In genomic region chr6:27752038-27752885, GRCh38 we compare ENCODE assay signal across 8 cellular contexts.
DNase-seq lines count a peak whose midpoint lies in the region; ATAC-seq and TF ChIP-seq lines count a peak whose summit lies in the region.

No MANE protein-coding gene starts in this region.

- peak overlapping the region; percentile 70 for H3K4me2 ChIP-seq in hepatocyte

- peak overlapping the region; percentile 16 for H3K9ac ChIP-seq in rectal smooth muscle tissue (ENCODE audit: low read length)

- TF ChIP-seq CTCF in hepatocyte (IDR thresholded peaks at IDR 0.05; ENCODE audit: poor library complexity) = peak; percentile 78

- WGBS in hepatocyte (ENCODE audit: low lambda C conversion rate, missing lambda C conversion rate) = 10% methylated on average over 24 of the region's 24 CpGs

- H3K4me3 ChIP-seq in hepatocyte (peak overlapping the region; percentile 80), rectal smooth muscle tissue (ENCODE audit: low read length) (peak overlapping the region; percentile 99)

- H2AFZ ChIP-seq in hepatocyte = peak overlapping the region; percentile 85

- peak; percentile 92 for DNase-seq in G401 (ENCODE audit: low spot score)
- peak; percentile 78 for DNase-seq in NCI-H146 (lab: John Stamatoyannopoulos, UW)
- peak; percentile 80 for DNase-seq in SW480 (ENCODE audit: low spot score)
- DNase-seq in astrocyte of the hippocampus (ENCODE audit: low read depth, low spot score) = peak; percentile 90
- peak; percentile 88 for DNase-seq in hepatocyte (ENCODE audit: low spot score)

- H3K27ac ChIP-seq in hepatocyte = peak overlapping the region; percentile 91
- peak overlapping the region; percentile 78 for H3K27ac ChIP-seq in rectal smooth muscle tissue (ENCODE audit: low read depth, low read length)

- no peaks in the 10 kb centered on the region for H3K79me2 ChIP-seq in hepatocyte

- H3K27me3 ChIP-seq in hepatocyte (no peaks in the 10 kb centered on the region), rectal smooth muscle tissue (ENCODE audit: control insufficient read depth, insufficient read depth, low read length) (no peaks in the 10 kb centered on the region)

- no peaks in the 10 kb centered on the region for H3K9me3 ChIP-seq in hepatocyte (ENCODE audit: low read depth)

- no peaks in the 10 kb centered on the region for H4K20me1 ChIP-seq in hepatocyte (ENCODE audit: insufficient read depth, poor library complexity, severe bottlenecking)

- in situ Hi-C loops in G401 (cut with HindIII; ENCODE audit: low sequenced_read_pairs) = no loop called here

- H3K4me1 ChIP-seq in hepatocyte (ENCODE audit: insufficient read depth) (no peaks in the 10 kb centered on the region), rectal smooth muscle tissue (ENCODE audit: control insufficient read depth, insufficient read depth, low read length) (no peaks in the 10 kb centered on the region)

- H3K36me3 ChIP-seq in hepatocyte (replicated peaks; ENCODE audit: insufficient read depth, low read depth) (no peaks in the 10 kb centered on the region), rectal smooth muscle tissue (ENCODE audit: control insufficient read depth, insufficient read depth, low read length) (no peaks in the 10 kb centered on the region)

- ATAC-seq in HG02642 (IDR thresholded peaks at IDR 0.05; ENCODE audit: poor library complexity, unreplicated experiment) (peak; percentile 47), GM21526 (IDR thresholded peaks at IDR 0.05; ENCODE audit: low FRiP score, unreplicated experiment) (no peak)

- no peaks in the 10 kb centered on the region for H3K9me2 ChIP-seq in hepatocyte (replicated peaks; ENCODE audit: insufficient read depth)
